13 cellular contexts compared by ENCODE assay signal in genomic region chr9:129467739-129468666, GRCh38.
"Had no signal": no experiment of that assay in that cellular context is flagged by ENCODE, and none has a peak within 500 bp of the region (broad histone marks: within the 10 kb centered on the region; RNA-seq: fewer than 3 reads in every experiment).

No MANE protein-coding gene starts in this region.

- H3K9me3 Mint-ChIP-seq: activated CD4-positive, alpha-beta T cell treated with anti-CD3 and anti-CD28 coated beads, Interleukin-2, amount 10 ng/mL, durations not matched to agents 7 days and 5 days; natural killer cell treated with Interleukin-12 subunit alpha and Interleukin-12 subunit beta and Interleukin-15 and Interleukin-18, amount 100 ng/mL, for 72 hours had no signal

- H3K27me3 Mint-ChIP-seq: activated CD4-positive, alpha-beta T cell treated with anti-CD3 and anti-CD28 coated beads, Interleukin-2, amount 10 ng/mL, durations not matched to agents 7 days and 5 days; activated naive CD8-positive, alpha-beta T cell treated with anti-CD3 and anti-CD28 coated beads, Interleukin-2, amount 10 ng/mL, durations not matched to agents 7 days and 5 days had no signal

- H3K4me3 Mint-ChIP-seq: activated CD4-positive, alpha-beta T cell treated with anti-CD3 and anti-CD28 coated beads, Interleukin-2, amount 10 ng/mL, durations not matched to agents 7 days and 5 days; activated naive CD8-positive, alpha-beta T cell treated with anti-CD3 and anti-CD28 coated beads, Interleukin-2, amount 10 ng/mL, durations not matched to agents 7 days and 5 days; natural killer cell treated with Interleukin-12 subunit alpha and Interleukin-12 subunit beta and Interleukin-15 and Interleukin-18, amount 100 ng/mL, for 72 hours had no signal

- FAIRE-seq: pancreas had no signal

- H3K9me3 ChIP-seq: pancreas, SK-N-SH had no signal

- H3K4me1 ChIP-seq: foreskin keratinocyte had no signal

- H3K36me3 ChIP-seq: cardiac muscle cell, pancreas had no signal

- H3K4me3 ChIP-seq: cardiac muscle cell, pancreas, skin epidermis had no signal

- ATAC-seq: foreskin keratinocyte; natural killer cell treated with Interleukin-12 subunit alpha and Interleukin-12 subunit beta and Interleukin-15 and Interleukin-18, amount 100 ng/mL, for 72 hours had no signal

- H3K27ac Mint-ChIP-seq: activated CD4-positive, alpha-beta T cell treated with anti-CD3 and anti-CD28 coated beads, Interleukin-2, amount 10 ng/mL, durations not matched to agents 7 days and 5 days; activated naive CD8-positive, alpha-beta T cell treated with anti-CD3 and anti-CD28 coated beads, Interleukin-2, amount 10 ng/mL, durations not matched to agents 7 days and 5 days; natural killer cell treated with Interleukin-12 subunit alpha and Interleukin-12 subunit beta and Interleukin-15 and Interleukin-18, amount 100 ng/mL, for 72 hours had no signal

- H3K4me2 ChIP-seq: SK-N-SH had no signal

- DNase-seq: activated CD4-positive, alpha-beta T cell treated with anti-CD3 and anti-CD28 coated beads, Interleukin-2, amount 10 ng/mL, durations not matched to agents 7 days and 5 days; activated gamma-delta T cell; activated naive CD8-positive, alpha-beta T cell treated with anti-CD3 and anti-CD28 coated beads, Interleukin-2, amount 10 ng/mL, durations not matched to agents 7 days and 5 days; aorta; foreskin keratinocyte; head of caudate nucleus; mammary epithelial cell; SK-N-SH; T-helper 1 cell had no signal

- H3K27me3 ChIP-seq: cardiac muscle cell, foreskin keratinocyte, pancreas had no signal

- H3K27ac ChIP-seq: cardiac muscle cell, foreskin keratinocyte, pancreas, skin epidermis had no signal

- H3K9ac ChIP-seq: SK-N-SH had no signal

- H3K36me3 Mint-ChIP-seq: activated naive CD8-positive, alpha-beta T cell treated with anti-CD3 and anti-CD28 coated beads, Interleukin-2, amount 10 ng/mL, durations not matched to agents 7 days and 5 days; natural killer cell treated with Interleukin-12 subunit alpha and Interleukin-12 subunit beta and Interleukin-15 and Interleukin-18, amount 100 ng/mL, for 72 hours had no signal
